In genomic region chr22:23822101-23822671, GRCh38 we compare ENCODE assay signal across 17 cellular contexts. TPM values are rescaled to one million over a fixed set of nuclear protein-coding genes. Genes with fewer than 3 reads are reported as not detected.
A peak's percentile ranks its signal among the peaks of the same experiment; 100 is the strongest.
DNase-seq lines count a peak whose midpoint lies in the region; ATAC-seq, FAIRE-seq and TF ChIP-seq lines count a peak whose summit lies in the region.
"Had no signal": no experiment of that assay in that cellular context is flagged by ENCODE, and none has a peak within 500 bp of the region (broad histone marks: within the 10 kb centered on the region; RNA-seq: fewer than 3 reads in every experiment).

No MANE protein-coding gene starts in this region.

- peak overlapping the region; percentile 96 for H3K27ac ChIP-seq in left ventricle myocardium inferior (replicated peaks)
- H3K27ac ChIP-seq: 22Rv1, KMS-11, Peyer's patch had no signal

- no peak for ATAC-seq in activated CD8-positive, alpha-beta T cell treated with anti-CD3 and anti-CD28 coated beads for 36 hours
- no peak for ATAC-seq in GM18498 (IDR thresholded peaks at IDR 0.05; ENCODE audit: unreplicated experiment)

- CTCF ChIA-PET in activated CD8-positive, alpha-beta T cell treated with anti-CD3 and anti-CD28 coated beads for 36 hours (lab: Charles Lee): interaction anchor here (2.5 kb wide), 1 partner anchor 27 kb away, joined by 10 read pairs; no protein-coding TSS in a partner anchor

- intact Hi-C loops in activated CD8-positive, alpha-beta T cell treated with anti-CD3 and anti-CD28 coated beads for 36 hours (cut with micrococcal nuclease): no loop called here
- intact Hi-C loops in left ventricle myocardium inferior (cut with micrococcal nuclease): no loop called here

- no peak for FAIRE-seq in HTR-8/SVneo (lab: Jason Lieb, UNC)

- peaks cover 50% of the 10 kb centered on the region for H3K36me3 Mint-ChIP-seq in activated CD8-positive, alpha-beta T cell treated with anti-CD3 and anti-CD28 coated beads for 36 hours (ENCODE audit: low read depth)

- no peaks in the 10 kb centered on the region for H3K27me3 ChIP-seq in left ventricle myocardium inferior (ENCODE audit: low read depth)
- H3K27me3 ChIP-seq: Peyer's patch had no signal

- peaks cover 12% of the 10 kb centered on the region for H3K4me1 Mint-ChIP-seq in activated CD8-positive, alpha-beta T cell treated with anti-CD3 and anti-CD28 coated beads for 36 hours (ENCODE audit: low read depth)

- H3K27ac Mint-ChIP-seq in activated CD8-positive, alpha-beta T cell treated with anti-CD3 and anti-CD28 coated beads for 36 hours: peak overlapping the region; percentile 21

- H3K9me3 Mint-ChIP-seq in activated CD8-positive, alpha-beta T cell treated with anti-CD3 and anti-CD28 coated beads for 36 hours: no peaks in the 10 kb centered on the region

- H3K9me3 ChIP-seq in left ventricle myocardium inferior (replicated peaks): no peaks in the 10 kb centered on the region
- H3K9me3 ChIP-seq: Peyer's patch had no signal

- POLR2A ChIA-PET in activated CD8-positive, alpha-beta T cell treated with anti-CD3 and anti-CD28 coated beads for 36 hours (lab: Charles Lee): no interaction called here

- peaks cover 87% of the 10 kb centered on the region for H3K36me3 ChIP-seq in left ventricle myocardium inferior

- no peak overlapping the region for H3K4me3 ChIP-seq in left ventricle myocardium inferior
- H3K4me3 ChIP-seq: Peyer's patch had no signal

- no peak overlapping the region for H3K4me3 Mint-ChIP-seq in activated CD8-positive, alpha-beta T cell treated with anti-CD3 and anti-CD28 coated beads for 36 hours

- TF ChIP-seq CTCF in activated CD8-positive, alpha-beta T cell treated with anti-CD3 and anti-CD28 coated beads for 36 hours (IDR thresholded peaks at IDR 0.05): no peak
- no peak for TF ChIP-seq CTCF in left ventricle myocardium inferior (IDR thresholded peaks at IDR 0.05; ENCODE audit: borderline replicate concordance)

- no peaks in the 10 kb centered on the region for H3K27me3 Mint-ChIP-seq in activated CD8-positive, alpha-beta T cell treated with anti-CD3 and anti-CD28 coated beads for 36 hours

- peaks cover 69% of the 10 kb centered on the region for H3K4me1 ChIP-seq in left ventricle myocardium inferior

- DNase-seq in DMS 273 (lab: John Stamatoyannopoulos, UW; ENCODE audit: unreplicated experiment) (peak; percentile 12), DMS 273 treated with DMSO at 0.1 percent for 48 hours (lab: John Stamatoyannopoulos, UW) (no peak), left ventricle myocardium inferior (no peak), pons (ENCODE audit: low spot score) (peak; percentile 32), NCI-H2196 (lab: John Stamatoyannopoulos, UW; ENCODE audit: unreplicated experiment) (no peak), HTR-8/SVneo (ENCODE audit: insufficient read length, low spot score) (no peak)
- no peak for DNase-seq in activated CD8-positive, alpha-beta T cell treated with anti-CD3 and anti-CD28 coated beads for 36 hours
- DNase-seq: dermis blood vessel endothelial cell, GF-D8, GOT3, NCI-H1694 treated with DMSO at 0.1 percent for 48 hours, NCI-H69, T-helper 9 cell had no signal

RNA-seq across cellular contexts. Expression of gene DERL3, which starts 16.6 kb away (rescaled TPM):
- 1 to 10 TPM; 5.4 to 7.6 TPM for total RNA-seq in activated CD8-positive, alpha-beta T cell treated with anti-CD3 and anti-CD28 coated beads for 36 hours
- total RNA-seq in left ventricle myocardium inferior: 2.0 TPM

RNA-seq across cellular contexts. Expression of gene SMARCB1, which starts 35.4 kb away (rescaled TPM):
- total RNA-seq in activated CD8-positive, alpha-beta T cell treated with anti-CD3 and anti-CD28 coated beads for 36 hours: 10 to 100 TPM; 82.8 to 86.3 TPM
- total RNA-seq in left ventricle myocardium inferior: 52.0 TPM

RNA-seq across cellular contexts. Expression of gene SLC2A11, which starts 35.5 kb away (rescaled TPM):
- total RNA-seq in activated CD8-positive, alpha-beta T cell treated with anti-CD3 and anti-CD28 coated beads for 36 hours: 1 to 10 TPM; 8.0 to 8.6 TPM
- 22.0 TPM for total RNA-seq in left ventricle myocardium inferior

RNA-seq across cellular contexts. Expression of gene MMP11, which starts 49.5 kb away (rescaled TPM):
- total RNA-seq in activated CD8-positive, alpha-beta T cell treated with anti-CD3 and anti-CD28 coated beads for 36 hours: 1 to 10 TPM in 1 of 2 experiments, under 1 TPM in 1; 0.85 to 1.4 TPM
- total RNA-seq in left ventricle myocardium inferior: 16.9 TPM

RNA-seq across cellular contexts. Expression of gene CHCHD10, which starts 54.4 kb away (rescaled TPM):
- 100 to 1,000 TPM; 197 to 212 TPM for total RNA-seq in activated CD8-positive, alpha-beta T cell treated with anti-CD3 and anti-CD28 coated beads for 36 hours
- 1,446 TPM for total RNA-seq in left ventricle myocardium inferior

Comparison
In these comparisons a context has a peak if more than half of its experiments do, and no peak if none do; other contexts are left out.
1. DNase-seq: peak in DMS 273 (single experiment) and pons (single experiment); none in DMS 273 treated with DMSO at 0.1 percent for 48 hours (single experiment), activated CD8-positive, alpha-beta T cell treated with anti-CD3 and anti-CD28 coated beads for 36 hours (single experiment), left ventricle myocardium inferior (single experiment), NCI-H2196 (single experiment) and HTR-8/SVneo (single experiment).